Comparison of ENCODE assay signal across 13 cellular contexts in genomic region chr2:55888941-55889340, GRCh38. TPM values are rescaled to one million over a fixed set of nuclear protein-coding genes. Genes with fewer than 3 reads are reported as not detected.
DNase-seq lines count a peak whose midpoint lies in the region; ATAC-seq and TF ChIP-seq lines count a peak whose summit lies in the region.
"Had no signal": no experiment of that assay in that cellular context is flagged by ENCODE, and none has a peak within 500 bp of the region (broad histone marks: within the 10 kb centered on the region; RNA-seq: fewer than 3 reads in every experiment).

No MANE protein-coding gene starts in this region.

- peaks cover 0 to 41% (median 13%) of the 10 kb centered on the region in 12 donors for H3K4me1 ChIP-seq in heart left ventricle
- H3K4me1 ChIP-seq in suprapubic skin, result peaks cover 37% of the 10 kb centered on the region

- in situ Hi-C loops in GM13977 (cut with MboI; ENCODE audit: low pct_unique_long_range_greater_than_20kb, low sequenced_read_pairs, unreplicated experiment), result no loop called here

- no peaks in the 10 kb centered on the region for H3K27me3 ChIP-seq in H7 (ENCODE audit: control insufficient read depth, insufficient read depth, low read length)
- no peaks in the 10 kb centered on the region for H3K27me3 ChIP-seq in heart left ventricle
- no peaks in the 10 kb centered on the region for H3K27me3 ChIP-seq in suprapubic skin
- no peaks in the 10 kb centered on the region for H3K27me3 ChIP-seq in WERI-Rb-1 (ENCODE audit: insufficient read depth, low read depth, severe bottlenecking)
- H3K27me3 ChIP-seq: adrenal gland had no signal

- TF ChIP-seq POLR2A in heart left ventricle (IDR thresholded peaks at IDR 0.05), result no peak
- no peak for TF ChIP-seq POLR2A in suprapubic skin (IDR thresholded peaks at IDR 0.05)

- no peak for TF ChIP-seq EP300 in suprapubic skin (IDR thresholded peaks at IDR 0.05)

- no peak for TF ChIP-seq CTCF in heart left ventricle (IDR thresholded peaks at IDR 0.05)
- TF ChIP-seq CTCF in suprapubic skin (IDR thresholded peaks at IDR 0.05), result no peak
- no peak for TF ChIP-seq CTCF in GM13977 (IDR thresholded peaks at IDR 0.05; ENCODE audit: extremely low read depth, insufficient read depth, missing control alignments)
- no peak for TF ChIP-seq CTCF in WERI-Rb-1 (IDR thresholded peaks at IDR 0.05; ENCODE audit: low read depth, low read length)

- H3K9me3 ChIP-seq in heart left ventricle (no peaks in the 10 kb centered on the region), suprapubic skin (no peaks in the 10 kb centered on the region), WERI-Rb-1 (ENCODE audit: severe bottlenecking) (no peaks in the 10 kb centered on the region)
- H3K9me3 ChIP-seq: adrenal gland had no signal

- H3K4me3 ChIP-seq in H7 (ENCODE audit: insufficient read depth, low read depth, low read length) (no peak overlapping the region), heart left ventricle (no peak overlapping the region), suprapubic skin (no peak overlapping the region), WERI-Rb-1 (ENCODE audit: low read depth, low read length) (no peak overlapping the region)
- H3K4me3 ChIP-seq: adrenal gland had no signal

- intact Hi-C loops in heart left ventricle (cut with DNase I), result loop anchor here in 1 of 10 donors (10.0 kb wide), 1 partner anchor 84 kb away; no protein-coding TSS in a partner anchor

- 38 to 69% (median 51%) methylated on average over 3 of the region's 3 CpGs for WGBS in heart left ventricle, 4 donors
- 65% methylated on average over 3 of the region's 3 CpGs for WGBS in suprapubic skin

- ATAC-seq in heart left ventricle (peak in 3 of 4 donors; percentile 33 to 78 (median 70)), HG03280 (IDR thresholded peaks at IDR 0.05; ENCODE audit: unreplicated experiment) (no peak)
- ATAC-seq: activated CD4-positive, CD25-positive, alpha-beta regulatory T cell treated with anti-CD3 and anti-CD28 coated beads, Interleukin-2, amount 50 U/mL, for 24 hours; natural killer cell; stimulated activated naive CD8-positive, alpha-beta T cell treated with anti-CD3 and anti-CD28 coated beads, Interleukin-15, amount 100 ng/mL, for 72 hours had no signal

- H3K36me3 ChIP-seq in H7 (replicated peaks; ENCODE audit: control insufficient read depth, insufficient read depth, low read length) (no peaks in the 10 kb centered on the region), heart left ventricle (no peaks in the 10 kb centered on the region), suprapubic skin (no peaks in the 10 kb centered on the region), WERI-Rb-1 (no peaks in the 10 kb centered on the region)
- H3K36me3 ChIP-seq: adrenal gland had no signal

- H3K27ac ChIP-seq in heart left ventricle, result peak overlapping the region in 2 of 12 donors; percentile 11 to 74
- peak overlapping the region; percentile 10 for H3K27ac ChIP-seq in suprapubic skin
- no peak overlapping the region for H3K27ac ChIP-seq in WERI-Rb-1

- DNase-seq in H7 (peak; percentile 4), amniotic epithelial cell (ENCODE audit: low read depth) (peak; percentile 43), heart left ventricle (peak in 2 of 5 donors; percentile 57 to 65), suprapubic skin (ENCODE audit: low spot score in 2 of 2) (no peak), GM13977 (ENCODE audit: low spot score) (no peak), WERI-Rb-1 (no peak)
- DNase-seq in activated CD4-positive, CD25-positive, alpha-beta regulatory T cell treated with anti-CD3 and anti-CD28 coated beads, Interleukin-2, amount 50 U/mL, for 72 hours, result no peak
- DNase-seq: adrenal gland; natural killer cell; NCI-H2029; stimulated activated naive CD8-positive, alpha-beta T cell treated with anti-CD3 and anti-CD28 coated beads, Interleukin-15, amount 100 ng/mL, for 72 hours had no signal

RNA-seq across cellular contexts. Expression of gene EFEMP1, which starts 34.6 kb away (rescaled TPM):
- total RNA-seq in H7 (2014; rRNA removed; shearing (Covaris generic)), result 9.4 and 12.4 TPM in 2 replicates
- total RNA-seq in heart left ventricle (100 to 1,000 TPM in 2 of 9 donors, 10 to 100 TPM in 7; 25.0 to 201 (median 34.4) TPM), suprapubic skin (100 to 1,000 TPM in 3 of 4 donors, 10 to 100 TPM in 1; 93.1 to 145 (median 137) TPM)
- 10 to 100 TPM; 11.3 to 36.5 TPM for polyA plus RNA-seq in heart left ventricle
- total RNA-seq: natural killer cell had no signal

Comparison
In these comparisons a context has a peak if more than half of its experiments do, and no peak if none do; other contexts are left out.
1. DNase-seq: peak in H7 (single experiment) and amniotic epithelial cell (single experiment); none in suprapubic skin (0 of 2), activated CD4-positive, CD25-positive, alpha-beta regulatory T cell treated with anti-CD3 and anti-CD28 coated beads, Interleukin-2, amount 50 U/mL, for 72 hours (single experiment), GM13977 (single experiment) and WERI-Rb-1 (single experiment).